In the genomic region with DNA sequence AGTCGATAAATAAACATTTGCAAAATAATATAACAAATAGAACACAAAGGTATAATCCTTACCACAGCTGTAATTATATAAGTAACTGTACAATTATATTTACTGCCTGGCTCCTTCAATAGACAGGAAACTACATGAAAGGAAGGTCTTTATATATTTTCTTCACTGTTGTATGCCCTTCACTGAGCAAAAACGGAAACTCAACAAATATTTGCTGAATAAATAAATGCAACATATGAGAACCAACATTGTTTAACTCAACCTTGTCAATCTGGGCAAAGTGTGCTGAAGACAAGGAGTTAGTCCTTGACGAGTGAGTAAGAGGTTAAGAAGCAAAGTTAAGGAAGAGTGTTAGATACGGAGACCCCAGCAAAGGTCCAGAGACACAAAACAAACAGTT, we compare ENCODE assay signal across 26 cellular contexts.
"Had no signal": no experiment of that assay in that cellular context is flagged by ENCODE, and none has a peak within 500 bp of the region (broad histone marks: within the 10 kb centered on the region; RNA-seq: fewer than 3 reads in every experiment).

No MANE protein-coding gene starts in this region.

- DNase-seq: dermis blood vessel endothelial cell; effector memory CD8-positive, alpha-beta T cell; erythroblast; esophagus squamous epithelium; foreskin melanocyte; glutamatergic neuron; heart right ventricle; hippocampal formation; left colon; left ventricle myocardium inferior; lower lobe of right lung; naive thymus-derived CD8-positive, alpha-beta T cell; nephron progenitor cell; nucleus accumbens; sigmoid colon; stimulated activated CD4-positive, alpha-beta T cell treated with anti-CD3 and anti-CD28 coated beads, Interleukin-2, amount 100 ng/mL, for 24 hours; stimulated activated CD4-positive, alpha-beta T cell treated with anti-CD3 and anti-CD28 coated beads, Interleukin-4, amount 100 ng/mL, for 24 hours; stimulated activated naive CD8-positive, alpha-beta T cell treated with anti-CD3 and anti-CD28 coated beads, Interleukin-15, Interleukin-2, amounts not matched to agents 100 U/mL and 50 U/mL, for 24 hours; substantia nigra; testis; tibial artery had no signal

- H3K4me3 Mint-ChIP-seq: effector memory CD8-positive, alpha-beta T cell; naive thymus-derived CD8-positive, alpha-beta T cell; nephron progenitor cell; stimulated activated memory B cell treated with anti-CD40 and anti-IgM and Interleukin-4, amounts not matched to agents 10 μg/mL and 1 μg/mL and 100 μg/mL, for 72 hours; type B pancreatic cell had no signal

- H3K4me1 Mint-ChIP-seq: naive thymus-derived CD8-positive, alpha-beta T cell; nephron progenitor cell; stimulated activated memory B cell treated with anti-CD40 and anti-IgM and Interleukin-4, amounts not matched to agents 10 μg/mL and 1 μg/mL and 100 μg/mL, for 72 hours had no signal

- H3K9me3 Mint-ChIP-seq: effector memory CD8-positive, alpha-beta T cell; naive thymus-derived CD8-positive, alpha-beta T cell; nephron progenitor cell; stimulated activated memory B cell treated with anti-CD40 and anti-IgM and Interleukin-4, amounts not matched to agents 10 μg/mL and 1 μg/mL and 100 μg/mL, for 72 hours had no signal

- H3K27me3 Mint-ChIP-seq: effector memory CD8-positive, alpha-beta T cell; naive thymus-derived CD8-positive, alpha-beta T cell; stimulated activated memory B cell treated with anti-CD40 and anti-IgM and Interleukin-4, amounts not matched to agents 10 μg/mL and 1 μg/mL and 100 μg/mL, for 72 hours; type B pancreatic cell had no signal

- H3K27ac Mint-ChIP-seq: effector memory CD8-positive, alpha-beta T cell; stimulated activated memory B cell treated with anti-CD40 and anti-IgM and Interleukin-4, amounts not matched to agents 10 μg/mL and 1 μg/mL and 100 μg/mL, for 72 hours; type B pancreatic cell had no signal

- H3K27ac ChIP-seq: coronary artery, esophagus squamous epithelium, heart right ventricle, left ventricle myocardium inferior, lower lobe of right lung, prostate gland, right atrium auricular region, sigmoid colon, testis, tibial artery had no signal

- ATAC-seq: effector memory CD8-positive, alpha-beta T cell; heart right ventricle; left colon; lower lobe of right lung; naive thymus-derived CD8-positive, alpha-beta T cell; stimulated activated memory B cell treated with anti-CD40 and anti-IgM and Interleukin-4, amounts not matched to agents 10 μg/mL and 1 μg/mL and 100 μg/mL, for 72 hours; stimulated activated naive CD8-positive, alpha-beta T cell treated with anti-CD3 and anti-CD28 coated beads, Interleukin-15, Interleukin-2, amounts not matched to agents 100 U/mL and 50 U/mL, for 24 hours had no signal
